18 cellular contexts compared by ENCODE assay signal in the genomic region with DNA sequence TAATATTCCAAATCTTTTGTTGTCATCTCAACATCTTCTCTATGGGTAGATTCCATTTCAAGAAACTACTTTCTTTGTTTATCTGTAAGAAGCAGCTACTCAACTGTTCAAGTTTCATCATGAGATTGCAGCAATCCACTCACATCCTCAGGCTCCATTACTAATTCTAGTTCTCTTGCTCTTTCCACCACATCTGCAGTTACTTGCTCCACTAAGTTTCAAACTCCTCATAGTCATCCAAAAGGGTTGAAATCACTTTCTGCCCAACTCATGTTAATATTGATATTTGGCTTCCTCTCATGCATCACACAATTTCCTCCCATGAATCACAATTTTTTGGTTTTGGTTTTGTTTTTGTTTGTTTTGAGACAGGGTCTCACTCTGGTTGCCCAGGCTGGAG. TPM values are rescaled to one million over a fixed set of nuclear protein-coding genes. Genes with fewer than 3 reads are reported as not detected.
DNase-seq lines count a peak whose midpoint lies in the region; ATAC-seq and TF ChIP-seq lines count a peak whose summit lies in the region.
"Had no signal": no experiment of that assay in that cellular context is flagged by ENCODE, and none has a peak within 500 bp of the region (broad histone marks: within the 10 kb centered on the region; RNA-seq: fewer than 3 reads in every experiment).

No MANE protein-coding gene starts in this region.

- H3K27me3 ChIP-seq in IMR-90 (ENCODE audit: control insufficient read depth, insufficient read depth, low read length) (no peaks in the 10 kb centered on the region), right atrium auricular region (no peaks in the 10 kb centered on the region)

- no peak overlapping the region for H4K91ac ChIP-seq in IMR-90 (ENCODE audit: insufficient read depth, low read depth, low read length)

- no peak overlapping the region for H2BK5ac ChIP-seq in IMR-90 (ENCODE audit: low read depth, low read length, poor library complexity, severe bottlenecking)

- no peak overlapping the region for H3K4me2 ChIP-seq in IMR-90 (ENCODE audit: low read depth, low read length)

- peak; percentile 62 for ATAC-seq in activated CD8-positive, alpha-beta memory T cell treated with anti-CD3 and anti-CD28 coated beads, Interleukin-2, amount 10 ng/mL, durations not matched to agents 7 days and 5 days
- no peak; the same call in 1 of the 2 replicates for ATAC-seq in IMR-90 (ENCODE audit: low read depth)
- peak; percentile 47 for ATAC-seq in activated naive CD8-positive, alpha-beta T cell treated with anti-CD3 and anti-CD28 coated beads, Interleukin-2, amount 50 U/mL, for 24 hours
- ATAC-seq in stimulated activated memory B cell treated with anti-CD40 and anti-IgM and Interleukin-4, amounts not matched to agents 10 μg/mL and 1 μg/mL and 100 μg/mL, for 72 hours: no peak
- no peak for ATAC-seq in GM21576 (IDR thresholded peaks at IDR 0.05; ENCODE audit: unreplicated experiment)
- ATAC-seq in GM19467 (IDR thresholded peaks at IDR 0.05; ENCODE audit: unreplicated experiment): no peak
- ATAC-seq: HCT116, PC-3 had no signal

- no peaks in the 10 kb centered on the region for H3K9me3 ChIP-seq in IMR-90 (ENCODE audit: control insufficient read depth, insufficient read depth, low read length)
- H3K9me3 ChIP-seq in right atrium auricular region: no peaks in the 10 kb centered on the region

- CTCF ChIA-PET in activated CD8-positive, alpha-beta memory T cell treated with anti-CD3 and anti-CD28 coated beads, Interleukin-2, amount 10 ng/mL, durations not matched to agents 7 days and 5 days (lab: Charles Lee): interaction anchor here (1.2 to 6.8 kb wide), 2 partner anchors 8 to 57 kb away, joined by 3 to 151 read pairs; partner anchors contain the start of gene METAP1
- CTCF ChIA-PET in IMR-90 (lab: Yijun Ruan, JAX): no interaction called here

- no peak overlapping the region for H3K9ac ChIP-seq in IMR-90 (ENCODE audit: low read depth, low read length)

- H3K56ac ChIP-seq in IMR-90 (ENCODE audit: extremely low read depth, insufficient read depth, low read length): no peak overlapping the region

- H3K14ac ChIP-seq in IMR-90 (replicated peaks; ENCODE audit: low read depth, low read length): no peak overlapping the region

- no peak for DNase-seq in activated CD8-positive, alpha-beta memory T cell treated with anti-CD3 and anti-CD28 coated beads, Interleukin-2, amount 10 ng/mL, durations not matched to agents 7 days and 5 days
- no peak for DNase-seq in activated CD8-positive, alpha-beta memory T cell treated with anti-CD3 and anti-CD28 coated beads, Interleukin-2, amount 50 U/mL, for 48 hours
- DNase-seq in IMR-90 (peak; percentile 52), right atrium auricular region (ENCODE audit: low spot score) (no peak)
- no peak for DNase-seq in activated naive CD8-positive, alpha-beta T cell treated with anti-CD3 and anti-CD28 coated beads, Interleukin-2, amount 50 U/mL, for 24 hours
- DNase-seq: DMS79 treated with DMSO at 0.1 percent for 48 hours; hypothalamus; Kasumi-1; NCI-H1105; NCI-H526 treated with DMSO at 0.1 percent for 48 hours; PC-3; stimulated activated naive CD4-positive, alpha-beta T cell had no signal

- H3K4ac ChIP-seq in IMR-90 (ENCODE audit: low read depth, low read length): no peak overlapping the region

- no peak overlapping the region for H4K8ac ChIP-seq in IMR-90 (ENCODE audit: low read depth in 2 of 2, low read length in 2 of 2)

- H3K9me1 ChIP-seq in IMR-90 (ENCODE audit: insufficient read depth, low read length): no peaks in the 10 kb centered on the region; the same call in 1 of the 2 replicates

- TF ChIP-seq POLR2A in IMR-90 (IDR thresholded peaks at IDR 0.05; ENCODE audit: low read depth, low read length): no peak

- H3K18ac ChIP-seq in IMR-90 (ENCODE audit: low read depth, low read length): no peak overlapping the region

- H3K27ac Mint-ChIP-seq in activated CD8-positive, alpha-beta memory T cell treated with anti-CD3 and anti-CD28 coated beads, Interleukin-2, amount 10 ng/mL, durations not matched to agents 7 days and 5 days: peak overlapping the region; percentile 73
- H3K27ac Mint-ChIP-seq in activated naive CD8-positive, alpha-beta T cell treated with anti-CD3 and anti-CD28 coated beads, Interleukin-2, amount 50 U/mL, for 24 hours: peak overlapping the region; percentile 77
- H3K27ac Mint-ChIP-seq in stimulated activated memory B cell treated with anti-CD40 and anti-IgM and Interleukin-4, amounts not matched to agents 10 μg/mL and 1 μg/mL and 100 μg/mL, for 72 hours: peak overlapping the region; percentile 34
- H3K27ac Mint-ChIP-seq: type B pancreatic cell had no signal

- peaks cover 43% of the 10 kb centered on the region for H3K4me1 Mint-ChIP-seq in activated CD8-positive, alpha-beta memory T cell treated with anti-CD3 and anti-CD28 coated beads, Interleukin-2, amount 10 ng/mL, durations not matched to agents 7 days and 5 days
- H3K4me1 Mint-ChIP-seq in activated naive CD8-positive, alpha-beta T cell treated with anti-CD3 and anti-CD28 coated beads, Interleukin-2, amount 50 U/mL, for 24 hours: peaks cover 39% of the 10 kb centered on the region
- peaks cover 16% of the 10 kb centered on the region for H3K4me1 Mint-ChIP-seq in stimulated activated memory B cell treated with anti-CD40 and anti-IgM and Interleukin-4, amounts not matched to agents 10 μg/mL and 1 μg/mL and 100 μg/mL, for 72 hours

- no peak overlapping the region for H2AK9ac ChIP-seq in IMR-90 (replicated peaks; ENCODE audit: low read depth, low read length, poor library complexity)

- no peak overlapping the region for H2BK120ac ChIP-seq in IMR-90 (ENCODE audit: low read depth, low read length)

- H4K5ac ChIP-seq in IMR-90 (ENCODE audit: low read depth, low read length): no peak overlapping the region

- intact Hi-C loops in IMR-90 (cut with micrococcal nuclease): no loop called here

- no peak overlapping the region for H2AFZ ChIP-seq in IMR-90 (replicated peaks; ENCODE audit: low read length, poor library complexity)

- TF ChIP-seq CTCF in IMR-90 (conservative IDR thresholded peaks at IDR 0.05; ENCODE audit: low read depth, low read length) (no peak), right atrium auricular region (IDR thresholded peaks at IDR 0.05) (no peak)

- POLR2A ChIA-PET in IMR-90 (lab: Charles Lee; ENCODE audit: unreplicated experiment): no interaction called here

- H3K9me3 Mint-ChIP-seq in activated CD8-positive, alpha-beta memory T cell treated with anti-CD3 and anti-CD28 coated beads, Interleukin-2, amount 10 ng/mL, durations not matched to agents 7 days and 5 days (ENCODE audit: low read depth): no peaks in the 10 kb centered on the region
- H3K9me3 Mint-ChIP-seq in activated naive CD8-positive, alpha-beta T cell treated with anti-CD3 and anti-CD28 coated beads, Interleukin-2, amount 50 U/mL, for 24 hours: no peaks in the 10 kb centered on the region
- no peaks in the 10 kb centered on the region for H3K9me3 Mint-ChIP-seq in stimulated activated memory B cell treated with anti-CD40 and anti-IgM and Interleukin-4, amounts not matched to agents 10 μg/mL and 1 μg/mL and 100 μg/mL, for 72 hours
- H3K9me3 Mint-ChIP-seq: mesothelial cell of epicardium, type B pancreatic cell had no signal

- H3K36me3 ChIP-seq in IMR-90 (ENCODE audit: control insufficient read depth, insufficient read depth, low read length) (peaks cover 13% of the 10 kb centered on the region), right atrium auricular region (peaks cover 36% of the 10 kb centered on the region)

- dilution Hi-C loops in IMR-90 (cut with HindIII; ENCODE audit: low sequenced_read_pairs, unreplicated experiment): no loop called here

- H3K27me3 Mint-ChIP-seq in activated CD8-positive, alpha-beta memory T cell treated with anti-CD3 and anti-CD28 coated beads, Interleukin-2, amount 10 ng/mL, durations not matched to agents 7 days and 5 days: no peaks in the 10 kb centered on the region
- H3K27me3 Mint-ChIP-seq in activated naive CD8-positive, alpha-beta T cell treated with anti-CD3 and anti-CD28 coated beads, Interleukin-2, amount 50 U/mL, for 24 hours: no peaks in the 10 kb centered on the region
- no peaks in the 10 kb centered on the region for H3K27me3 Mint-ChIP-seq in stimulated activated memory B cell treated with anti-CD40 and anti-IgM and Interleukin-4, amounts not matched to agents 10 μg/mL and 1 μg/mL and 100 μg/mL, for 72 hours
- H3K27me3 Mint-ChIP-seq: type B pancreatic cell had no signal

- H2BK20ac ChIP-seq in IMR-90 (ENCODE audit: low read depth, low read length): no peak overlapping the region

- H3K27ac ChIP-seq in IMR-90 (ENCODE audit: insufficient read depth, low read length) (no peak overlapping the region), right atrium auricular region (no peak overlapping the region)

- H4K20me1 ChIP-seq in IMR-90 (ENCODE audit: insufficient read depth, low read length): no peaks in the 10 kb centered on the region

- no peak for TF ChIP-seq RAD21 in IMR-90 (IDR thresholded peaks at IDR 0.05; ENCODE audit: low read length)

- peaks cover 12 to 24% of the 10 kb centered on the region in 2 experiments for H3K79me1 ChIP-seq in IMR-90 (ENCODE audit: low read depth in 1 of 2, low read length in 2 of 2)

- H2BK15ac ChIP-seq in IMR-90 (ENCODE audit: low read depth, low read length): no peak overlapping the region

- no peak overlapping the region for H3K23ac ChIP-seq in IMR-90 (ENCODE audit: low read depth, low read length)

- H3K36me3 Mint-ChIP-seq in activated CD8-positive, alpha-beta memory T cell treated with anti-CD3 and anti-CD28 coated beads, Interleukin-2, amount 10 ng/mL, durations not matched to agents 7 days and 5 days: peaks cover 48% of the 10 kb centered on the region
- H3K36me3 Mint-ChIP-seq in activated naive CD8-positive, alpha-beta T cell treated with anti-CD3 and anti-CD28 coated beads, Interleukin-2, amount 50 U/mL, for 24 hours (ENCODE audit: low read depth): peaks cover 44% of the 10 kb centered on the region
- peaks cover 51% of the 10 kb centered on the region for H3K36me3 Mint-ChIP-seq in stimulated activated memory B cell treated with anti-CD40 and anti-IgM and Interleukin-4, amounts not matched to agents 10 μg/mL and 1 μg/mL and 100 μg/mL, for 72 hours

- no peak overlapping the region for H3K4me3 Mint-ChIP-seq in activated CD8-positive, alpha-beta memory T cell treated with anti-CD3 and anti-CD28 coated beads, Interleukin-2, amount 10 ng/mL, durations not matched to agents 7 days and 5 days
- no peak overlapping the region for H3K4me3 Mint-ChIP-seq in activated naive CD8-positive, alpha-beta T cell treated with anti-CD3 and anti-CD28 coated beads, Interleukin-2, amount 50 U/mL, for 24 hours
- H3K4me3 Mint-ChIP-seq in stimulated activated memory B cell treated with anti-CD40 and anti-IgM and Interleukin-4, amounts not matched to agents 10 μg/mL and 1 μg/mL and 100 μg/mL, for 72 hours: no peak overlapping the region
- H3K4me3 Mint-ChIP-seq: mesothelial cell of epicardium, type B pancreatic cell had no signal

- H2AK5ac ChIP-seq in IMR-90 (ENCODE audit: low read depth, low read length): no peak overlapping the region

- in situ Hi-C loops in IMR-90 (cut with MboI; ENCODE audit: low sequenced_read_pairs): loop anchor here (10.0 to 25.0 kb wide), 3 partner anchors 388 to 898 kb away; no protein-coding TSS in a partner anchor

- H3K4me3 ChIP-seq in IMR-90 (ENCODE audit: insufficient read depth, low read depth, low read length) (no peak overlapping the region), right atrium auricular region (no peak overlapping the region)

- H3K4me1 ChIP-seq in IMR-90 (ENCODE audit: control insufficient read depth, insufficient read depth, low read length) (peaks cover 4% of the 10 kb centered on the region), right atrium auricular region (no peaks in the 10 kb centered on the region)

- BruUV-seq in IMR-90 (replicated peaks; lab: Mats Ljungman, UMichigan): no TSS peak

RNA-seq across cellular contexts. Expression of gene ADH5, which starts 35.7 kb away (rescaled TPM):
- 10 to 100 TPM; 97.4 to 97.8 TPM for total RNA-seq in activated CD8-positive, alpha-beta memory T cell treated with anti-CD3 and anti-CD28 coated beads, Interleukin-2, amount 10 ng/mL, durations not matched to agents 7 days and 5 days
- total RNA-seq in IMR-90 (2012; rRNA removed): 178 and 246 TPM in 2 replicates
- polyA plus RNA-seq in IMR-90 (2012; rRNA removed): 117 and 140 TPM in 2 replicates
- 29.7 and 40.9 TPM in 2 replicates for polyA plus RNA-seq in IMR-90 (2012; cell fraction: cytosol; rRNA removed)
- polyA plus RNA-seq in IMR-90 (2012; cell fraction: nucleus; rRNA removed; ENCODE audit: low replicate concordance): 18.4 and 108 TPM in 2 replicates
- 10 to 100 TPM; 67.4 to 76.3 TPM for total RNA-seq in right atrium auricular region

RNA-seq across cellular contexts. Expression of gene METAP1, which starts 57.4 kb away (rescaled TPM):
- 10 to 100 TPM; 43.7 to 48.4 TPM for total RNA-seq in activated CD8-positive, alpha-beta memory T cell treated with anti-CD3 and anti-CD28 coated beads, Interleukin-2, amount 10 ng/mL, durations not matched to agents 7 days and 5 days
- total RNA-seq in IMR-90 (2012; rRNA removed) (43.7 and 76.1 TPM in 2 replicates), right atrium auricular region (10 to 100 TPM; 50.3 to 56.2 TPM)
- polyA plus RNA-seq in IMR-90 (2012; rRNA removed): 38.2 and 47.9 TPM in 2 replicates
- 10.2 and 21.2 TPM in 2 replicates for polyA plus RNA-seq in IMR-90 (2012; cell fraction: cytosol; rRNA removed)
- polyA plus RNA-seq in IMR-90 (2012; cell fraction: nucleus; rRNA removed; ENCODE audit: low replicate concordance): 18.8 and 53.5 TPM in 2 replicates

Comparison
In these comparisons a context has a peak if more than half of its experiments do, and no peak if none do; other contexts are left out.
1. ATAC-seq: peak in activated CD8-positive, alpha-beta memory T cell treated with anti-CD3 and anti-CD28 coated beads, Interleukin-2, amount 10 ng/mL, durations not matched to agents 7 days and 5 days (single experiment) and activated naive CD8-positive, alpha-beta T cell treated with anti-CD3 and anti-CD28 coated beads, Interleukin-2, amount 50 U/mL, for 24 hours (single experiment); none in IMR-90 (single experiment), stimulated activated memory B cell treated with anti-CD40 and anti-IgM and Interleukin-4, amounts not matched to agents 10 μg/mL and 1 μg/mL and 100 μg/mL, for 72 hours (single experiment), GM21576 (single experiment) and GM19467 (single experiment).
2. Peak in every context shown above with its lines, with median percentiles within 50 percentile points of each other: H3K27ac Mint-ChIP-seq.